Comparison of ENCODE assay signal across 19 cellular contexts in the genomic region with DNA sequence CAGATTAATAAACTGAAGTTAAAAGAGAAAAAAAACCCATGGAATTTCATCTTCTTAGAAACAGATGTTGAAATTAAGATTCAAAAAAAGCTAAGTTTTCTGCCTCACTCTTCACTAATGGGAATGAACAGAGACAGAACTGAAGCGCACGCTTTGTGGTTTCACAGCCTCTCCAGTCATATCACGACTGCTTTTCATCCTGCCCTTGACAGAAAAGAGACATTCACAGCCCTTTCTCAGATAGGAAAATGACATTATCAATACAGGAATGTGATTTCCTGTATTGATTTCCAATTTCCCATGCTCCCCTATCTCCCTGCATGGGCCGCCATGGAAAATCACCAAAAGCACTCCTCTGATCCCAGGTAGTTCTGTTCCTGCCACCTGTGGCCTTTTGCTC.
"Had no signal": no experiment of that assay in that cellular context is flagged by ENCODE, and none has a peak within 500 bp of the region (broad histone marks: within the 10 kb centered on the region; RNA-seq: fewer than 3 reads in every experiment).

No MANE protein-coding gene starts in this region.

- H3K4me1 ChIP-seq: sigmoid colon, testis had no signal

- ATAC-seq: left cardiac atrium; naive thymus-derived CD4-positive, alpha-beta T cell; SK-N-SH treated with all-trans-retinoic acid at 6 μM for 48 hours; T-cell had no signal

- H3K4me3 ChIP-seq: sigmoid colon, testis had no signal

- H3K36me3 ChIP-seq: neutrophil, sigmoid colon had no signal

- H3K9me3 Mint-ChIP-seq: activated T-cell treated with anti-CD3 and anti-CD28 coated beads, Interleukin-2, amount 50 U/mL, for 24 hours had no signal

- H3K27ac ChIP-seq: neutrophil, parathyroid adenoma, sigmoid colon, testis had no signal

- H3K27ac Mint-ChIP-seq: activated T-cell treated with anti-CD3 and anti-CD28 coated beads, Interleukin-2, amount 50 U/mL, for 24 hours; naive thymus-derived CD4-positive, alpha-beta T cell; T-cell had no signal

- H3K4me1 Mint-ChIP-seq: T-cell had no signal

- DNase-seq: activated effector memory CD4-positive, alpha-beta T cell treated with anti-CD3 and anti-CD28 coated beads, Interleukin-2, amount 50 U/mL, for 16 hours; activated T-cell treated with anti-CD3 and anti-CD28 coated beads, Interleukin-2, amount 50 U/mL, for 24 hours; cerebellar nuclear complex; cortex of kidney; erythroblast; foreskin melanocyte; glutamatergic neuron; hippocampal formation; left cardiac atrium; mesenchymal stem cell; naive thymus-derived CD4-positive, alpha-beta T cell; SIG-M5; sigmoid colon; T-cell; T1000; testis had no signal

- H3K27me3 Mint-ChIP-seq: activated T-cell treated with anti-CD3 and anti-CD28 coated beads, Interleukin-2, amount 50 U/mL, for 24 hours; naive thymus-derived CD4-positive, alpha-beta T cell; T-cell had no signal

- H3K9me3 ChIP-seq: neutrophil, sigmoid colon, testis had no signal

- H3K4me3 Mint-ChIP-seq: activated T-cell treated with anti-CD3 and anti-CD28 coated beads, Interleukin-2, amount 50 U/mL, for 24 hours; T-cell had no signal

- H3K27me3 ChIP-seq: neutrophil, sigmoid colon, testis had no signal
